Comparison of ENCODE assay signal across 16 cellular contexts in the genomic region with DNA sequence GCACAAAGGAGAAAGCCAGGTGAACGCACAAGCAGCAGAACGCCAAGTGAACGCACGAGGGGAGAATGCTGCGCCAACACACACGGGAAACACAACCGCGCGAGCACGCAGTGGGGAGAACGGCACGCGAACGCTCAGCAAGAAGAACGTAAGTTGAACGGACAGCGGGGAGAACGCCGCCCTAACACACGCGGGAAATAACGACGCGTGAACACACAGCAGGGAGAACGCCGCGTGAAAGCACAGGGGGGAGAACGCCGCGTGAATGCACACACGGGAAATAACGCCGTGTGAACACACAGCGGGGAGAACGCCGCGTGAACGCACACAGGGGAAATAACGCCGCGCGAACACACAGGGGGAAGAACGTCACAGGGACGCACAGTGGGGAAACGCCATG. TPM values are rescaled to one million over a fixed set of nuclear protein-coding genes. Genes with fewer than 3 reads are reported as not detected.
A peak's percentile ranks its signal among the peaks of the same experiment; 100 is the strongest.
DNase-seq lines count a peak whose midpoint lies in the region; ATAC-seq, FAIRE-seq and TF ChIP-seq lines count a peak whose summit lies in the region.
"Had no signal": no experiment of that assay in that cellular context is flagged by ENCODE, and none has a peak within 500 bp of the region (broad histone marks: within the 10 kb centered on the region; RNA-seq: fewer than 3 reads in every experiment).

No MANE protein-coding gene starts in this region.

- TF ChIP-seq CTCF in Calu3 (IDR thresholded peaks at IDR 0.05; ENCODE audit: unreplicated experiment) (no peak), H9 (conservative IDR thresholded peaks at IDR 0.05) (no peak), H1 (IDR thresholded peaks at IDR 0.05; ENCODE audit: control extremely low read depth in 1 of 3, insufficient read depth in 1 of 3, low read depth in 1 of 3, low read length in 3 of 3) (no peak), neural progenitor cell (IDR thresholded peaks at IDR 0.05) (no peak), PC-3 (conservative IDR thresholded peaks at IDR 0.05; ENCODE audit: low read depth, low read length) (no peak), uterus (IDR thresholded peaks at IDR 0.05) (no peak)

- intact Hi-C loops in Calu3 (cut with micrococcal nuclease; ENCODE audit: unreplicated experiment) (no loop called here), PC-3 (cut with micrococcal nuclease) (no loop called here), uterus (cut with DNase I; ENCODE audit: low total_unique reads) (no loop called here)

- DNase-seq in Calu3 (no peak), H9 (no peak), H1 (ENCODE audit: low read depth in 1 of 2, low spot score in 2 of 2) (no peak), neural progenitor cell (ENCODE audit: low spot score) (no peak), PC-3 (no peak), uterus (no peak)
- DNase-seq: BE2C; CD8-positive, alpha-beta T cell; COR-L47; Karpas-422 had no signal

- no peaks in the 10 kb centered on the region for H3K9me2 ChIP-seq in PC-3 (replicated peaks; ENCODE audit: low read length)

- H2BK12ac ChIP-seq in H9 (ENCODE audit: insufficient read length, low read depth, low read length) (no peak overlapping the region), H1 (ENCODE audit: low read depth, low read length) (0 out of 2 replicates have a peak overlapping the region, but pooled peaks have one; percentile 39)

- H3K9ac ChIP-seq in H9 (ENCODE audit: extremely low read depth, insufficient read length, low read length) (no peak overlapping the region), H1 (replicated peaks in 1 of 4; ENCODE audit: extremely low read depth in 1 of 4, low read depth in 3 of 4, low read length in 3 of 4) (no peak overlapping the region), neural progenitor cell (no peak overlapping the region), PC-3 (ENCODE audit: low read length) (no peak overlapping the region)

- POLR2A ChIA-PET in H1 (lab: Charles Lee; ENCODE audit: partially characterized antibody) (no interaction called here), PC-3 (lab: Charles Lee; ENCODE audit: unreplicated experiment) (no interaction called here)

- no peak overlapping the region for H3K23ac ChIP-seq in H9 (ENCODE audit: insufficient read length, low read depth, low read length)
- no peak overlapping the region for H3K23ac ChIP-seq in H1 (ENCODE audit: insufficient read length)

- no peak overlapping the region for H2AK5ac ChIP-seq in H9 (ENCODE audit: insufficient read length, low read length)
- no peak overlapping the region for H2AK5ac ChIP-seq in H1 (ENCODE audit: low read depth, low read length)

- H3K4me2 ChIP-seq in H9 (ENCODE audit: insufficient read depth, insufficient read length, low read length): no peak overlapping the region
- no peak overlapping the region for H3K4me2 ChIP-seq in H1 (ENCODE audit: insufficient read depth in 1 of 2, low read depth in 2 of 2, low read length in 2 of 2)
- H3K4me2 ChIP-seq in neural progenitor cell: no peak overlapping the region
- no peak overlapping the region for H3K4me2 ChIP-seq in PC-3 (ENCODE audit: low read length)
- H3K4me2 ChIP-seq: A549 had no signal

- H3K4ac ChIP-seq in H9 (ENCODE audit: low read depth, low read length): no peak overlapping the region
- H3K4ac ChIP-seq in H1 (replicated peaks; ENCODE audit: insufficient read length, low read depth, low read length): no peak overlapping the region

- H3K79me2 ChIP-seq in H9 (ENCODE audit: insufficient read depth, low read length): no peaks in the 10 kb centered on the region
- no peaks in the 10 kb centered on the region for H3K79me2 ChIP-seq in H1 (ENCODE audit: control insufficient read depth in 1 of 2, insufficient read depth in 2 of 2, low read length in 2 of 2)
- H3K79me2 ChIP-seq in neural progenitor cell (ENCODE audit: low read depth): no peaks in the 10 kb centered on the region
- no peaks in the 10 kb centered on the region for H3K79me2 ChIP-seq in PC-3 (ENCODE audit: low read length)

- TF ChIP-seq RAD21 in H1 (IDR thresholded peaks at IDR 0.05 in 1 of 2, conservative IDR thresholded peaks at IDR 0.05 in 1 of 2; ENCODE audit: low read depth in 2 of 2, low read length in 2 of 2): no peak

- peaks cover 34% of the 10 kb centered on the region for H3K27me3 Mint-ChIP-seq in Calu3 (ENCODE audit: unreplicated experiment)
- H3K27me3 Mint-ChIP-seq in H9 (ENCODE audit: low read depth): peaks cover 38% of the 10 kb centered on the region
- H3K27me3 Mint-ChIP-seq in neural progenitor cell (ENCODE audit: insufficient read depth, low read depth): peaks cover 6% of the 10 kb centered on the region

- H3K56ac ChIP-seq in H9 (ENCODE audit: insufficient read length, low read depth, low read length): no peak overlapping the region
- no peak overlapping the region for H3K56ac ChIP-seq in H1 (replicated peaks; ENCODE audit: insufficient read length, low read depth, low read length)

- H3K27me3 ChIP-seq in H9 (ENCODE audit: insufficient read depth, low read length): no peaks in the 10 kb centered on the region
- H3K27me3 ChIP-seq in H1 (replicated peaks in 1 of 4; ENCODE audit: control insufficient read depth in 3 of 4, extremely low read depth in 1 of 4, insufficient read depth in 3 of 4, low read length in 3 of 4): no peaks in the 10 kb centered on the region; a peak in 1 of 7 replicates
- H3K27me3 ChIP-seq in neural progenitor cell: no peaks in the 10 kb centered on the region
- H3K27me3 ChIP-seq in PC-3 (ENCODE audit: low read length): no peaks in the 10 kb centered on the region
- H3K27me3 ChIP-seq in uterus: no peaks in the 10 kb centered on the region
- H3K27me3 ChIP-seq: BE2C had no signal

- H3K18ac ChIP-seq in H9 (ENCODE audit: insufficient read length, low read depth, low read length) (no peak overlapping the region), H1 (ENCODE audit: extremely low read depth, low read length) (no peak overlapping the region)

- no CpG with 5 or more reads among the region's 45 CpGs for WGBS in H9 (ENCODE audit: extremely low coverage, insufficient read length, low lambda C conversion rate)
- 97% methylated on average over 45 of the region's 45 CpGs; no CpG with 5 or more reads in 1 of the 2 experiments for WGBS in H1 (ENCODE audit: extremely low coverage in 1 of 2, insufficient coverage in 1 of 2, insufficient read length in 1 of 2, insufficient replicate concordance in 2 of 2, low coverage in 1 of 2, low lambda C conversion rate in 2 of 2, missing lambda C conversion rate in 1 of 2), 2 experiments

- H3K27ac Mint-ChIP-seq in Calu3 (ENCODE audit: unreplicated experiment) (peak overlapping the region; percentile 11), H9 (peak overlapping the region in 1 of 3 experiments; percentile 16; a peak in 1 of 7 replicates), neural progenitor cell (no peak overlapping the region)
- H3K27ac Mint-ChIP-seq: CD8-positive, alpha-beta T cell had no signal

- no peaks in the 10 kb centered on the region for H3K36me3 Mint-ChIP-seq in Calu3 (ENCODE audit: insufficient read depth, unreplicated experiment)
- H3K36me3 Mint-ChIP-seq in H9 (ENCODE audit: insufficient read depth in 1 of 3, low read depth in 3 of 3): no peaks in the 10 kb centered on the region
- H3K36me3 Mint-ChIP-seq in neural progenitor cell: no peaks in the 10 kb centered on the region
- H3K36me3 Mint-ChIP-seq: CD8-positive, alpha-beta T cell had no signal

- H3K36me3 ChIP-seq in H1 (ENCODE audit: control insufficient read depth in 2 of 4, insufficient read depth in 4 of 4, low read length in 3 of 4) (no peaks in the 10 kb centered on the region), neural progenitor cell (no peaks in the 10 kb centered on the region), PC-3 (ENCODE audit: low read depth, low read length) (no peaks in the 10 kb centered on the region), uterus (no peaks in the 10 kb centered on the region)
- H3K36me3 ChIP-seq: BE2C had no signal

- BruUV-seq in Calu3 (replicated peaks; lab: Mats Ljungman, UMichigan) (no TSS peak), PC-3 (replicated peaks; lab: Mats Ljungman, UMichigan) (no TSS peak)

- H3T11ph ChIP-seq in H9 (ENCODE audit: low read length): no peak overlapping the region

- H4K5ac ChIP-seq in H9 (ENCODE audit: insufficient read length, low read depth, low read length) (no peak overlapping the region), H1 (ENCODE audit: insufficient read length, low read depth, low read length) (no peak overlapping the region)

- H3K4me3 Mint-ChIP-seq in Calu3 (ENCODE audit: low read depth, unreplicated experiment) (no peak overlapping the region), H9 (no peak overlapping the region), neural progenitor cell (peak overlapping the region; percentile 33)
- H3K4me3 Mint-ChIP-seq: CD8-positive, alpha-beta T cell had no signal

- H4K8ac ChIP-seq in H9 (replicated peaks; ENCODE audit: insufficient read length, low read depth, low read length) (no peak overlapping the region), H1 (ENCODE audit: extremely low read depth, insufficient read depth, low read length) (no peak overlapping the region)

- CTCF ChIA-PET in Calu3 (lab: Charles Lee) (no interaction called here), H1 (lab: Charles Lee; ENCODE audit: partially characterized antibody) (no interaction called here), PC-3 (lab: Charles Lee) (no interaction called here)

- no peak overlapping the region for H2BK5ac ChIP-seq in H9 (ENCODE audit: insufficient read length, low read length)
- H2BK5ac ChIP-seq in H1 (ENCODE audit: low read depth, low read length): no peak overlapping the region; the same call in 1 of the 2 replicates

- H4K20me1 ChIP-seq in H9 (ENCODE audit: control insufficient read depth, insufficient read depth, insufficient read length) (no peaks in the 10 kb centered on the region), H1 (replicated peaks in 1 of 2; ENCODE audit: control insufficient read depth in 1 of 2, insufficient read depth in 2 of 2, low read length in 2 of 2) (no peaks in the 10 kb centered on the region), neural progenitor cell (ENCODE audit: low read depth) (no peaks in the 10 kb centered on the region), PC-3 (ENCODE audit: low read length) (no peaks in the 10 kb centered on the region)

- TF ChIP-seq EP300 in H1 (IDR thresholded peaks at IDR 0.05; ENCODE audit: borderline replicate concordance in 1 of 2, low read depth in 2 of 2, low read length in 2 of 2): no peak

- ATAC-seq in PC-3: no peak
- no peak for ATAC-seq in HG03469 (IDR thresholded peaks at IDR 0.05; ENCODE audit: unreplicated experiment)
- ATAC-seq: CD8-positive, alpha-beta T cell had no signal

- no peak for TF ChIP-seq POLR2A in H1 (IDR thresholded peaks at IDR 0.05; ENCODE audit: control extremely low read depth in 1 of 2, low read depth in 2 of 2, low read length in 2 of 2)
- no peak for TF ChIP-seq POLR2A in uterus (IDR thresholded peaks at IDR 0.05)

- H3K4me1 Mint-ChIP-seq in Calu3 (ENCODE audit: low read depth, unreplicated experiment): no peaks in the 10 kb centered on the region
- peaks cover 17 to 22% of the 10 kb centered on the region in 2 experiments for H3K4me1 Mint-ChIP-seq in H9
- H3K4me1 Mint-ChIP-seq in neural progenitor cell: peaks cover 49% of the 10 kb centered on the region

- H2BK120ac ChIP-seq in H9 (ENCODE audit: low read depth, low read length, poor library complexity, severe bottlenecking) (no peak overlapping the region), H1 (replicated peaks; ENCODE audit: low read depth, low read length) (no peak overlapping the region)

- no peak overlapping the region for H2AFZ ChIP-seq in H9 (ENCODE audit: low read length)
- no peak overlapping the region for H2AFZ ChIP-seq in H1 (ENCODE audit: low read length)
- H2AFZ ChIP-seq in neural progenitor cell (replicated peaks): no peak overlapping the region
- no peak overlapping the region for H2AFZ ChIP-seq in PC-3 (ENCODE audit: low read length)

- H2BK20ac ChIP-seq in H9 (ENCODE audit: low read depth, low read length, poor library complexity, severe bottlenecking) (no peak overlapping the region), H1 (ENCODE audit: low read length) (no peak overlapping the region)

- no peak for FAIRE-seq in H1 (lab: Jason Lieb, UNC)
- FAIRE-seq: A549, GM12891, GM19239, H54 had no signal

- H3K4me3 ChIP-seq in H1 (ENCODE audit: extremely low read depth in 1 of 4, insufficient read depth in 2 of 4, low read depth in 3 of 4, low read length in 4 of 4): no peak overlapping the region
- no peak overlapping the region for H3K4me3 ChIP-seq in neural progenitor cell
- H3K4me3 ChIP-seq in PC-3 (ENCODE audit: low read length): no peak overlapping the region
- no peak overlapping the region for H3K4me3 ChIP-seq in uterus
- H3K4me3 ChIP-seq: A549 had no signal

- peaks cover 4% of the 10 kb centered on the region for H3K9me3 Mint-ChIP-seq in Calu3 (ENCODE audit: low read depth, unreplicated experiment)
- no peaks in the 10 kb centered on the region; a peak in 1 of 5 replicates for H3K9me3 Mint-ChIP-seq in H9
- H3K9me3 Mint-ChIP-seq in neural progenitor cell: peaks cover 25% of the 10 kb centered on the region
- H3K9me3 Mint-ChIP-seq: CD8-positive, alpha-beta T cell had no signal

- H4K91ac ChIP-seq in H9 (ENCODE audit: insufficient read length, low read depth, low read length): no peak overlapping the region
- peak overlapping the region; percentile 36 for H4K91ac ChIP-seq in H1 (replicated peaks; ENCODE audit: insufficient read length, low read length)

- no peaks in the 10 kb centered on the region for H3K23me2 ChIP-seq in H9 (ENCODE audit: insufficient read length, low read depth, low read length, poor library complexity, severe bottlenecking)
- no peaks in the 10 kb centered on the region for H3K23me2 ChIP-seq in H1 (ENCODE audit: low read depth, low read length)

- H3K27ac ChIP-seq in H9 (ENCODE audit: insufficient read length, low read depth, low read length): no peak overlapping the region
- H3K27ac ChIP-seq in H1 (ENCODE audit: low read depth, low read length): no peak overlapping the region
- no peak overlapping the region for H3K27ac ChIP-seq in neural progenitor cell
- no peak overlapping the region for H3K27ac ChIP-seq in PC-3 (ENCODE audit: low read length)
- H3K27ac ChIP-seq in uterus: no peak overlapping the region
- H3K27ac ChIP-seq: A549, C4-2B had no signal

- H3K79me1 ChIP-seq in H9 (ENCODE audit: insufficient read depth, low read depth, low read length, poor library complexity, severe bottlenecking): no peaks in the 10 kb centered on the region
- no peaks in the 10 kb centered on the region for H3K79me1 ChIP-seq in H1 (ENCODE audit: low read depth, low read length)

- no peaks in the 10 kb centered on the region for H3K9me3 ChIP-seq in H9 (ENCODE audit: control insufficient read depth, low read depth, low read length)
- no peaks in the 10 kb centered on the region for H3K9me3 ChIP-seq in H1 (ENCODE audit: insufficient read depth in 2 of 2, low read depth in 1 of 2, low read length in 1 of 2)
- no peaks in the 10 kb centered on the region for H3K9me3 ChIP-seq in neural progenitor cell (ENCODE audit: low read depth)
- no peaks in the 10 kb centered on the region for H3K9me3 ChIP-seq in PC-3 (ENCODE audit: low read length)
- no peaks in the 10 kb centered on the region for H3K9me3 ChIP-seq in uterus
- H3K9me3 ChIP-seq: A549, BE2C had no signal

- H3K4me1 ChIP-seq in H9 (ENCODE audit: insufficient read depth, low read length): no peaks in the 10 kb centered on the region; the same call in 1 of the 2 replicates
- peaks cover 2 to 9% (median 6%) of the 10 kb centered on the region in 4 experiments for H3K4me1 ChIP-seq in H1 (replicated peaks in 1 of 4; ENCODE audit: control insufficient read depth in 3 of 4, insufficient read depth in 4 of 4, low read length in 3 of 4)
- H3K4me1 ChIP-seq in neural progenitor cell: peaks cover 17% of the 10 kb centered on the region
- no peaks in the 10 kb centered on the region for H3K4me1 ChIP-seq in PC-3 (ENCODE audit: insufficient read depth, low read length)
- H3K4me1 ChIP-seq in uterus: no peaks in the 10 kb centered on the region
- H3K4me1 ChIP-seq: A549, BE2C had no signal

- 0 out of 2 replicates have a peak overlapping the region, but pooled peaks have one; percentile 32 for H3K14ac ChIP-seq in H9 (ENCODE audit: insufficient read depth, low read length)
- H3K14ac ChIP-seq in H1 (ENCODE audit: insufficient read length): no peak overlapping the region

- H2BK15ac ChIP-seq in H9 (ENCODE audit: low read depth, low read length) (no peak overlapping the region), H1 (ENCODE audit: low read length) (0 out of 2 replicates have a peak overlapping the region, but pooled peaks have one; percentile 46)

- peaks cover 4% of the 10 kb centered on the region for H3F3A ChIP-seq in neural progenitor cell (ENCODE audit: low read depth)
- H3F3A ChIP-seq in PC-3 (ENCODE audit: low read length, unreplicated experiment): no peaks in the 10 kb centered on the region

RNA-seq across cellular contexts. Expression of gene RNASET2, which starts 54.7 kb away (rescaled TPM):
- total RNA-seq in Calu3 (2022) (65.2 and 70.2 TPM in 2 replicates), H9 (2021) (28.2 and 29.2 TPM in 2 replicates), neural progenitor cell (ENCODE audit: low replicate concordance) (28.9 and 37.2 TPM in 2 replicates), PC-3 (2014; rRNA removed) (51.8 and 77.4 TPM in 2 replicates), uterus (100 to 1,000 TPM in 1 of 4 donors, 10 to 100 TPM in 3; 22.0 to 184 (median 30.3) TPM)
- 20.8 and 22.9 TPM in 2 replicates for total RNA-seq in H1 (2021; fragmentation: NEBNext Ultra II Directional; extraction: Animal tissue kit (Norgen Biotek cat#: 25700))
- polyA plus RNA-seq in H1 (2011; rRNA removed): 15.7 and 20.0 TPM in 2 replicates
- polyA plus RNA-seq in H1 (2011; cell fraction: cytosol; rRNA removed): 25.0 TPM
- polyA plus RNA-seq in H1 (2011; cell fraction: nucleus; rRNA removed): 20.2 TPM
- polyA plus RNA-seq in H1 (2012, experiment 1 of 2): 16.6 to 23.1 TPM (median 19.5 TPM) in 4 replicates
- 22.5 TPM for polyA plus RNA-seq in H1 (2012, experiment 2 of 2)
- 23.2 TPM for polyA plus RNA-seq in H1 (2013, experiment 1 of 2)
- 22.2 TPM for polyA plus RNA-seq in H1 (2013, experiment 2 of 2)
- polyA minus RNA-seq in H1 (2011; rRNA and poly(A)+ RNA removed): 8.1 and 12.3 TPM in 2 replicates
- polyA minus RNA-seq in H1 (2011; cell fraction: cytosol; rRNA and poly(A)+ RNA removed): 9.6 TPM
- polyA minus RNA-seq in H1 (2011; cell fraction: nucleus; rRNA and poly(A)+ RNA removed): 11.1 TPM
